ENCODE assay signal across 1 cellular context in the genomic region with DNA sequence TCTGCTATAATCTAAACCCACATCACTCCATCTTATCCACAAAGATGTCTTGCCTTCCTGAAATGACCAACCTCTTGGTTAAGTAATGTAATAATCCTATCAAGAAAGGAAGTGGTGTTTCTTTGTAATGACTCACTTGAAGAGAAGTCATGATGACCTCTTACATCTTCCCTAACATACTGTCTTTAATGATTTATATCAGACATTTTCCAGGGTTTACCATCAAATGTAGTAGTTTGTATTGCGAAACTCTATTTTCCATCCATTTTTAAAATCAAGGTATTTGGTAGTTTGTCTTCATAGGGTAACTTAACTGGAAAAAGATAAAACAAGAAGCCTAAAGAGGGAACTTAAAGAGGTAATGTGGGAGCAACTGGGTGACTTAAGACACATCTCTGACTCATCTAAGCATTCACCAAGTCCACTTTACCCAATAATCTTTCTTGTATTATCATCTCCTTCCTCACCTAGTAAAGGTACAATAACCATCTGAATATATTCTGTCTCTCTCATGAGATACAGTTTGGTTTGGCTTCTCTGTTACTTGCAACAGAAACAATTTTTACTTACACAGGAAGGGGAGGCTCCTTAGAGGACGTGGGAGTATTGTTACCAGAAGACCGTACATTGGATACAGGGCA.
A peak's percentile ranks its signal among the peaks of the same experiment; 100 is the strongest.
TF ChIP-seq lines count a peak whose summit lies in the region.

No MANE protein-coding gene starts in this region.

TF ChIP-seq in GM12878, 131 proteins besides CTCF, POLR2A, EP300 and RAD21 (continued from another document):
- TF ChIP-seq ATF3 (IDR thresholded peaks at IDR 0.05; ENCODE audit: borderline replicate concordance, extremely low read depth, low read depth, low read length) (no peak), TAF1 (IDR thresholded peaks at IDR 0.05; ENCODE audit: borderline replicate concordance, low read depth, low read length) (no peak), TCF7 (IDR thresholded peaks at IDR 0.05; ENCODE audit: borderline replicate concordance) (peak; percentile 93), IRF5 (IDR thresholded peaks at IDR 0.05; ENCODE audit: borderline replicate concordance) (no peak), HCFC1 (IDR thresholded peaks at IDR 0.05; ENCODE audit: low read length) (no peak), FOS (IDR thresholded peaks at IDR 0.05; ENCODE audit: borderline replicate concordance, extremely low read depth, insufficient read length) (no peak), SP1 (IDR thresholded peaks at IDR 0.05; ENCODE audit: low read depth, low read length) (no peak), SREBF2 (IDR thresholded peaks at IDR 0.05; ENCODE audit: low read length) (no peak), PML (IDR thresholded peaks at IDR 0.05; ENCODE audit: low read length) (no peak), HDGF (IDR thresholded peaks at IDR 0.05) (no peak), EED (IDR thresholded peaks at IDR 0.05; ENCODE audit: low read depth) (peak; percentile 62; the same call in 1 of the 2 replicates), CEBPB (IDR thresholded peaks at IDR 0.05; ENCODE audit: borderline replicate concordance in 1 of 2, low read depth in 2 of 2, low read length in 2 of 2) (peak in 1 of 2 experiments; percentile 65; a peak in 1 of 4 replicates), BRCA1 (IDR thresholded peaks at IDR 0.05; ENCODE audit: low read depth, low read length) (no peak), MEF2A (IDR thresholded peaks at IDR 0.05; ENCODE audit: insufficient read depth, low read depth, low read length) (0 out of 2 replicates have a peak, but pooled peaks have one; percentile 34), ZNF217 (IDR thresholded peaks at IDR 0.05) (no peak), MTA3 (IDR thresholded peaks at IDR 0.05; ENCODE audit: borderline replicate concordance, low read length) (peak; percentile 73), TCF12 (IDR thresholded peaks at IDR 0.05; ENCODE audit: low read depth, low read length) (no peak), PBX3 (IDR thresholded peaks at IDR 0.05; ENCODE audit: insufficient replicate concordance, low read depth, low read length) (no peak), ZNF207 (IDR thresholded peaks at IDR 0.05; ENCODE audit: borderline replicate concordance) (no peak), IKZF1 (conservative IDR thresholded peaks at IDR 0.05) (peak; percentile 70), NFXL1 (IDR thresholded peaks at IDR 0.05; ENCODE audit: borderline replicate concordance) (no peak), SMAD1 (IDR thresholded peaks at IDR 0.05; ENCODE audit: low read depth, partially characterized antibody) (no peak), ATF7 (IDR thresholded peaks at IDR 0.05; ENCODE audit: low read depth) (peak; percentile 63), BACH1 (IDR thresholded peaks at IDR 0.05; ENCODE audit: borderline replicate concordance) (no peak), SMARCA5 (IDR thresholded peaks at IDR 0.05) (no peak)
- TF ChIP-seq, protein P1, sequence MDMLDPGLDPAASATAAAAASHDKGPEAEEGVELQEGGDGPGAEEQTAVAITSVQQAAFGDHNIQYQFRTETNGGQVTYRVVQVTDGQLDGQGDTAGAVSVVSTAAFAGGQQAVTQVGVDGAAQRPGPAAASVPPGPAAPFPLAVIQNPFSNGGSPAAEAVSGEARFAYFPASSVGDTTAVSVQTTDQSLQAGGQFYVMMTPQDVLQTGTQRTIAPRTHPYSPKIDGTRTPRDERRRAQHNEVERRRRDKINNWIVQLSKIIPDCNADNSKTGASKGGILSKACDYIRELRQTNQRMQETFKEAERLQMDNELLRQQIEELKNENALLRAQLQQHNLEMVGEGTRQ (IDR thresholded peaks at IDR 0.05; ENCODE audit: borderline replicate concordance, low read depth, low read length) = no peak
